In the genomic region with DNA sequence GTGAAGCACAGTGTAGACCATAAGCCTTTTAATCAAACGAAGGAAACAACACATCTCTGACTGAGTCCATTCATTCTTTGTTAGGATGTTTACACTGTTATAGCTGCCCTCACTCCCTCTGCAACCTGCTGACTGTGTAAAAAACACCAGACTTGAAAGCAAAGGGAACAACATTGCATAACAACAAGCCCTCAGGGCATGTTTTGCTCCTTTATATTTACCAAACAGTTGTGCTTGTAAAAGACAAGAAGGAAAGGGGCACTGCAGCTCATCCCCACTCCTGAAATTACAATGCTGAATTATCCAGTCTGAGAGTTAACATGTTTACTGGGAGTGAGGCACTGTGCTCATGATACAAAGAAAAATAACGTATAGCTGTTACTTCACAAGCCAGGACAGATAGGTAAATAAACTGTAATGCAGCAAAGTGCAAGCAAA, we compare ENCODE assay signal across 11 cellular contexts. TPM values are rescaled to one million over a fixed set of nuclear protein-coding genes. Genes with fewer than 3 reads are reported as not detected.
DNase-seq lines count a peak whose midpoint lies in the region; ATAC-seq and TF ChIP-seq lines count a peak whose summit lies in the region.
"Had no signal": no experiment of that assay in that cellular context is flagged by ENCODE, and none has a peak within 500 bp of the region (broad histone marks: within the 10 kb centered on the region; RNA-seq: fewer than 3 reads in every experiment).

No MANE protein-coding gene starts in this region.

- no peak overlapping the region for H3K23ac ChIP-seq in mesendoderm (ENCODE audit: low read length)

- WGBS in gastroesophageal sphincter (ENCODE audit: low coverage in 1 of 2), 2 donors = 30 to 65% methylated on average over 2 of the region's 2 CpGs
- no CpG with 5 or more reads among the region's 2 CpGs for WGBS in mesendoderm (ENCODE audit: extremely low coverage, insufficient coverage, low lambda C conversion rate)

- H4K8ac ChIP-seq in mesendoderm (ENCODE audit: low read depth, low read length) = no peak overlapping the region

- H2BK15ac ChIP-seq in mesendoderm (replicated peaks; ENCODE audit: low read depth) = no peak overlapping the region

- H3K56ac ChIP-seq in mesendoderm (ENCODE audit: low read length) = no peak overlapping the region

- H3K4me2 ChIP-seq in PC-9 (peak overlapping the region; percentile 22), mesendoderm (ENCODE audit: low read length) (no peak overlapping the region)

- BruUV-seq in PC-9 (replicated peaks; lab: Mats Ljungman, UMichigan) = no TSS peak

- TF ChIP-seq CTCF in PC-9 (conservative IDR thresholded peaks at IDR 0.05) (no peak), gastroesophageal sphincter (IDR thresholded peaks at IDR 0.05) (no peak)

- no peak overlapping the region for H2BK120ac ChIP-seq in mesendoderm (ENCODE audit: low read depth, low read length)

- no peak overlapping the region for H3K9ac ChIP-seq in mesendoderm (ENCODE audit: low read length)

- no peak for DNase-seq in Right ventricle myocardium superior
- no peak for DNase-seq in cardiac septum (ENCODE audit: low spot score)
- DNase-seq in PC-9 = peak in 1 of 2 experiments; percentile 73
- peak; percentile 83 for DNase-seq in superior temporal gyrus (ENCODE audit: extremely low spot score)
- no peak for DNase-seq in RKO (ENCODE audit: low spot score)
- no peak for DNase-seq in mesendoderm
- DNase-seq: activated B cell treated with CpG ODN at 0.5 μM for 24 hours, HCEC 1CT, Peyer's patch had no signal

- TF ChIP-seq EP300 in gastroesophageal sphincter (IDR thresholded peaks at IDR 0.05) = no peak

- no peak overlapping the region for H4K5ac ChIP-seq in mesendoderm (ENCODE audit: low read length)

- H3K4ac ChIP-seq in mesendoderm (ENCODE audit: low read depth, low read length) = no peak overlapping the region

- intact Hi-C loops in Right ventricle myocardium superior (cut with DNase I) (no loop called here), cardiac septum (cut with DNase I) (no loop called here), PC-9 (cut with micrococcal nuclease; ENCODE audit: unreplicated experiment) (no loop called here)

- TF ChIP-seq POLR2A in gastroesophageal sphincter (IDR thresholded peaks at IDR 0.05) = no peak

- H4K20me1 ChIP-seq in PC-9 (ENCODE audit: insufficient read depth) = no peaks in the 10 kb centered on the region

- H3K4me3 ChIP-seq in PC-9 = no peak overlapping the region
- H3K4me3 ChIP-seq in gastroesophageal sphincter = no peak overlapping the region
- H3K4me3 ChIP-seq in mesendoderm (ENCODE audit: low read length) = no peak overlapping the region
- H3K4me3 ChIP-seq: Peyer's patch had no signal

- H2BK5ac ChIP-seq in mesendoderm (ENCODE audit: low read length) = no peak overlapping the region

- no peak overlapping the region for H3K27ac ChIP-seq in PC-9
- no peak overlapping the region for H3K27ac ChIP-seq in gastroesophageal sphincter
- H3K27ac ChIP-seq in mesendoderm (ENCODE audit: low read depth, low read length) = no peak overlapping the region
- H3K27ac ChIP-seq: Peyer's patch had no signal

- no peak overlapping the region for H2AK5ac ChIP-seq in mesendoderm (ENCODE audit: low read length)

- peaks cover 22% of the 10 kb centered on the region for H3K4me1 ChIP-seq in PC-9 (replicated peaks; ENCODE audit: insufficient read depth)
- H3K4me1 ChIP-seq in gastroesophageal sphincter = peaks cover 0 to 52% (median 0%) of the 10 kb centered on the region in 3 donors
- H3K4me1 ChIP-seq in mesendoderm (ENCODE audit: control insufficient read depth, low read depth, low read length) = no peaks in the 10 kb centered on the region

- POLR2A ChIA-PET in PC-9 (lab: Charles Lee; ENCODE audit: unreplicated experiment) = interaction anchor here (0.6 kb wide), 1 partner anchor 9 kb away, joined by 3 read pairs; no protein-coding TSS in a partner anchor

- ATAC-seq in Right ventricle myocardium superior (ENCODE audit: poor library complexity) (peak; percentile 30), gastroesophageal sphincter (peak; percentile 44), HG02870 (IDR thresholded peaks at IDR 0.05; ENCODE audit: unreplicated experiment) (no peak)

- H3F3A ChIP-seq in PC-9 (ENCODE audit: insufficient read depth, low read depth) = peaks cover 11% of the 10 kb centered on the region; the same call in 1 of the 2 replicates

- CTCF ChIA-PET in PC-9 (lab: Charles Lee) = no interaction called here

- no peaks in the 10 kb centered on the region for H3K79me2 ChIP-seq in PC-9 (ENCODE audit: low read depth)
- H3K79me2 ChIP-seq in mesendoderm (ENCODE audit: control insufficient read depth, insufficient read depth, low read length) = no peaks in the 10 kb centered on the region

- no peaks in the 10 kb centered on the region for H3K9me3 ChIP-seq in PC-9 (ENCODE audit: insufficient read depth, low read depth)
- H3K9me3 ChIP-seq in gastroesophageal sphincter = no peaks in the 10 kb centered on the region
- H3K9me3 ChIP-seq: Peyer's patch had no signal

- H3K36me3 ChIP-seq in PC-9 (ENCODE audit: low read depth) = no peaks in the 10 kb centered on the region
- H3K36me3 ChIP-seq in gastroesophageal sphincter = no peaks in the 10 kb centered on the region
- no peaks in the 10 kb centered on the region for H3K36me3 ChIP-seq in mesendoderm (ENCODE audit: control insufficient read depth, insufficient read depth, low read length)
- H3K36me3 ChIP-seq: Peyer's patch had no signal

- peaks cover 2% of the 10 kb centered on the region for H3K79me1 ChIP-seq in mesendoderm (ENCODE audit: low read length)

- H3K27me3 ChIP-seq in PC-9 (ENCODE audit: insufficient read depth, low read depth) = no peaks in the 10 kb centered on the region
- no peaks in the 10 kb centered on the region for H3K27me3 ChIP-seq in gastroesophageal sphincter
- no peaks in the 10 kb centered on the region for H3K27me3 ChIP-seq in mesendoderm (ENCODE audit: insufficient read depth, low read length, poor library complexity)
- H3K27me3 ChIP-seq: Peyer's patch had no signal

- no peak overlapping the region for H3K18ac ChIP-seq in mesendoderm (ENCODE audit: low read length)

- no peaks in the 10 kb centered on the region for H3K9me2 ChIP-seq in PC-9 (ENCODE audit: insufficient read depth)

- no peak overlapping the region for H2AFZ ChIP-seq in PC-9

RNA-seq across cellular contexts. Expression of a gene that starts 46.4 kb away (rescaled TPM):
- total RNA-seq in Right ventricle myocardium superior = 24.2 TPM
- 21.0 TPM for total RNA-seq in cardiac septum
- 3.2 and 3.6 TPM in 2 replicates for total RNA-seq in PC-9 (2021)
- 10 to 100 TPM; 18.7 to 36.6 (median 27.5) TPM for total RNA-seq in gastroesophageal sphincter
- polyA plus RNA-seq in mesendoderm (2013, experiment 1 of 2) = 7.6 TPM
- polyA plus RNA-seq in mesendoderm (2013, experiment 2 of 2) = 8.3 TPM
